In genomic region chr18:36441872-36442271, GRCh38 we compare ENCODE assay signal across 11 cellular contexts.
DNase-seq lines count a peak whose midpoint lies in the region; TF ChIP-seq lines count a peak whose summit lies in the region.
"Had no signal": no experiment of that assay in that cellular context is flagged by ENCODE, and none has a peak within 500 bp of the region (broad histone marks: within the 10 kb centered on the region; RNA-seq: fewer than 3 reads in every experiment).

No MANE protein-coding gene starts in this region.

- H3F3A ChIP-seq in MM.1S (ENCODE audit: insufficient read depth, low read length), result no peaks in the 10 kb centered on the region

- H3K9me3 Mint-ChIP-seq in progenitor cell of endocrine pancreas (ENCODE audit: low read depth), result peaks cover 13% of the 10 kb centered on the region

- H3K4me3 ChIP-seq in muscle layer of duodenum (ENCODE audit: low read depth in 1 of 2, low read length in 2 of 2), result peak overlapping the region in 1 of 2 donors; percentile 3
- H3K4me3 ChIP-seq in MM.1S (ENCODE audit: low read length), result no peak overlapping the region

- H3K27me3 ChIP-seq in muscle layer of duodenum (ENCODE audit: low read depth, low read length) (no peaks in the 10 kb centered on the region), MM.1S (replicated peaks; ENCODE audit: insufficient read depth, low read length) (no peaks in the 10 kb centered on the region)

- H3K4me2 ChIP-seq in MM.1S (ENCODE audit: low read depth, low read length), result no peak overlapping the region

- DNase-seq in AG08395 (ENCODE audit: low spot score) (peak; percentile 58), M059J (ENCODE audit: low read depth) (peak; percentile 50), dermis blood vessel endothelial cell (peak; percentile 9), NCI-H2171 treated with DMSO at 0.1 percent for 48 hours (lab: John Stamatoyannopoulos, UW) (no peak), NCI-H1417 treated with DMSO at 0.1 percent for 48 hours (lab: John Stamatoyannopoulos, UW) (no peak), progenitor cell of endocrine pancreas (ENCODE audit: low spot score, unreplicated experiment) (no peak), MM.1S (no peak)
- DNase-seq: NCI-H2081, small intestine had no signal

- H3K4me1 Mint-ChIP-seq in progenitor cell of endocrine pancreas (ENCODE audit: low read depth), result no peaks in the 10 kb centered on the region
- H3K4me1 Mint-ChIP-seq: CD14-positive monocyte had no signal

- no peak overlapping the region for H3K27ac Mint-ChIP-seq in progenitor cell of endocrine pancreas
- H3K27ac Mint-ChIP-seq: CD14-positive monocyte had no signal

- no peaks in the 10 kb centered on the region for H3K36me3 Mint-ChIP-seq in progenitor cell of endocrine pancreas (ENCODE audit: insufficient read depth)
- H3K36me3 Mint-ChIP-seq: CD14-positive monocyte had no signal

- peaks cover 0 to 35% of the 10 kb centered on the region in 2 donors for H3K4me1 ChIP-seq in muscle layer of duodenum (ENCODE audit: control insufficient read depth in 1 of 2, insufficient read depth in 2 of 2, low read length in 2 of 2)
- no peaks in the 10 kb centered on the region for H3K4me1 ChIP-seq in MM.1S (ENCODE audit: low read length)

- H3K27ac ChIP-seq in muscle layer of duodenum (ENCODE audit: low read length), result peak overlapping the region; percentile 1
- no peak overlapping the region for H3K27ac ChIP-seq in MM.1S (ENCODE audit: low read length)

- H3K36me3 ChIP-seq in muscle layer of duodenum (ENCODE audit: control insufficient read depth in 1 of 2, insufficient read depth in 2 of 2, low read length in 2 of 2), result no peaks in the 10 kb centered on the region
- no peaks in the 10 kb centered on the region for H3K36me3 ChIP-seq in MM.1S (replicated peaks; ENCODE audit: insufficient read depth, low read length)

- no peaks in the 10 kb centered on the region for H3K9me2 ChIP-seq in MM.1S (replicated peaks; ENCODE audit: insufficient read depth, low read length)

- H3K9me3 ChIP-seq in muscle layer of duodenum (ENCODE audit: control insufficient read depth in 1 of 2, low read length in 2 of 2), result no peaks in the 10 kb centered on the region
- H3K9me3 ChIP-seq in MM.1S (replicated peaks; ENCODE audit: insufficient read depth, low read length), result no peaks in the 10 kb centered on the region

- TF ChIP-seq CTCF in progenitor cell of endocrine pancreas (IDR thresholded peaks at IDR 0.05; ENCODE audit: unreplicated experiment) (no peak), MM.1S (IDR thresholded peaks at IDR 0.05; ENCODE audit: low read length) (no peak)

- H3K9ac ChIP-seq in MM.1S (ENCODE audit: low read length), result no peak overlapping the region

- H2AFZ ChIP-seq in MM.1S (ENCODE audit: low read length), result no peak overlapping the region

- no peaks in the 10 kb centered on the region for H3K27me3 Mint-ChIP-seq in progenitor cell of endocrine pancreas

- no peaks in the 10 kb centered on the region for H4K20me1 ChIP-seq in MM.1S (ENCODE audit: insufficient read depth, low read length)

- H3K4me3 Mint-ChIP-seq in progenitor cell of endocrine pancreas (ENCODE audit: low read depth), result no peak overlapping the region
- H3K4me3 Mint-ChIP-seq: CD14-positive monocyte had no signal

- H3K79me2 ChIP-seq in MM.1S (ENCODE audit: low read length), result no peaks in the 10 kb centered on the region

Comparison
In these comparisons a context has a peak if more than half of its experiments do, and no peak if none do; other contexts are left out.
1. DNase-seq: peak in AG08395 (single experiment), M059J (single experiment) and dermis blood vessel endothelial cell (single experiment); none in NCI-H2171 treated with DMSO at 0.1 percent for 48 hours (single experiment), NCI-H1417 treated with DMSO at 0.1 percent for 48 hours (single experiment), progenitor cell of endocrine pancreas (single experiment) and MM.1S (single experiment).